8 cellular contexts compared by ENCODE assay signal in the genomic region with DNA sequence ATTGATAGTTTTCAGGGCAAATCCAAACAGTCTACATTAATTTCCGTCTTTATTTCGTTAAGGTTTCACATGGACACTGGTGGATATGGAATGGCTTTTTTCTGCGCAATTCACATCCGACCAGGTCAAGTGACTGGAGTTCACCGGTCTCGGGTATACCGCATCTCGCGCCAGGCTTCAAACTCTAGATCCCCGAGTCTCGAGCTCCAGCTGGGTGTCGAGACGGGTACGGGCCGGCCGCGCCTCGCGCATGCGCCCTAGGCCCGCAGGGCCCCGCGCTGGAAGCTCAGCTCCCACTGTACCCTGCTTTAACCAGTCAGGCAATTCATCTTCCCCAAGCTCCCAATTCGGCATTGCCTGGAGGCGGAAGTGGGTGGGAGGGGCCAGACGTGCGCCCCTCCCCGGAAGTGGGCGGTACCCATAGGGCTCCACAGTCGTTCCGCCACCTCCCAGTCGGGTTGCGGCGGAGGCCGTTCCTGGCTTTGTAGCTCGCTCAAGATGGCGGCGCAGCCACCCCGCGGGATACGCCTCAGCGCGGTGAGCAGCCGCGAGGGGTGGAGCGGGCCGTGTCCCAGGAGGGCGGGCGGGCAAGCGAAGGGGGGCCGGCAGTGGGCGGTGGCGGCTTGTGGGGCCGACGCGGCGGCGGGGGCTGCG. TPM values are rescaled to one million over a fixed set of nuclear protein-coding genes. Genes with fewer than 3 reads are reported as not detected.
DNase-seq lines count a peak whose midpoint lies in the region; FAIRE-seq and TF ChIP-seq lines count a peak whose summit lies in the region.

A gene with protein sequence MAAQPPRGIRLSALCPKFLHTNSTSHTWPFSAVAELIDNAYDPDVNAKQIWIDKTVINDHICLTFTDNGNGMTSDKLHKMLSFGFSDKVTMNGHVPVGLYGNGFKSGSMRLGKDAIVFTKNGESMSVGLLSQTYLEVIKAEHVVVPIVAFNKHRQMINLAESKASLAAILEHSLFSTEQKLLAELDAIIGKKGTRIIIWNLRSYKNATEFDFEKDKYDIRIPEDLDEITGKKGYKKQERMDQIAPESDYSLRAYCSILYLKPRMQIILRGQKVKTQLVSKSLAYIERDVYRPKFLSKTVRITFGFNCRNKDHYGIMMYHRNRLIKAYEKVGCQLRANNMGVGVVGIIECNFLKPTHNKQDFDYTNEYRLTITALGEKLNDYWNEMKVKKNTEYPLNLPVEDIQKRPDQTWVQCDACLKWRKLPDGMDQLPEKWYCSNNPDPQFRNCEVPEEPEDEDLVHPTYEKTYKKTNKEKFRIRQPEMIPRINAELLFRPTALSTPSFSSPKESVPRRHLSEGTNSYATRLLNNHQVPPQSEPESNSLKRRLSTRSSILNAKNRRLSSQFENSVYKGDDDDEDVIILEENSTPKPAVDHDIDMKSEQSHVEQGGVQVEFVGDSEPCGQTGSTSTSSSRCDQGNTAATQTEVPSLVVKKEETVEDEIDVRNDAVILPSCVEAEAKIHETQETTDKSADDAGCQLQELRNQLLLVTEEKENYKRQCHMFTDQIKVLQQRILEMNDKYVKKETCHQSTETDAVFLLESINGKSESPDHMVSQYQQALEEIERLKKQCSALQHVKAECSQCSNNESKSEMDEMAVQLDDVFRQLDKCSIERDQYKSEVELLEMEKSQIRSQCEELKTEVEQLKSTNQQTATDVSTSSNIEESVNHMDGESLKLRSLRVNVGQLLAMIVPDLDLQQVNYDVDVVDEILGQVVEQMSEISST (plus strand): TSS at position 431 of the 654 bp plus-strand sequence. CDS start 68 bp downstream, at position 499.

- no peak within 1 kb of the TSS for H2BK12ac ChIP-seq in neuronal stem cell (ENCODE audit: low read length)

- peaks cover 8% of the 10 kb centered on the region; the same call in 1 of the 2 replicates for H3K27me3 Mint-ChIP-seq in HFFc6 (ENCODE audit: insufficient read depth)
- peaks cover 14% of the 10 kb centered on the region for H3K27me3 Mint-ChIP-seq in activated naive CD4-positive, alpha-beta T cell treated with anti-CD3 and anti-CD28 coated beads, Interleukin-2, amount 10 ng/mL, durations not matched to agents 7 days and 5 days

- WGBS in neuronal stem cell (ENCODE audit: extremely low coverage in 2 of 2, insufficient read length in 2 of 2, insufficient replicate concordance in 1 of 2), 2 donors = no CpG with 5 or more reads among the region's 59 CpGs

- H3K79me1 ChIP-seq in neuronal stem cell (ENCODE audit: low read depth, low read length) = peaks cover 3% of the 10 kb centered on the region

- peak within 1 kb of the TSS; percentile 48 for H3K4me2 ChIP-seq in neuronal stem cell (ENCODE audit: insufficient read depth, low read length, poor library complexity, severe bottlenecking)

- no peak within 1 kb of the TSS for H4K91ac ChIP-seq in neuronal stem cell (ENCODE audit: low read depth, low read length, poor library complexity)

- CTCF ChIA-PET in activated naive CD4-positive, alpha-beta T cell treated with anti-CD3 and anti-CD28 coated beads, Interleukin-2, amount 10 ng/mL, durations not matched to agents 7 days and 5 days (lab: Charles Lee) = interaction anchor here (0.6 to 3.6 kb wide), 9 partner anchors 11 to 1600 kb away, joined by 3 to 17 read pairs (median 5); a partner anchor contains a TSS

- H3K36me3 ChIP-seq in SK-N-MC (ENCODE audit: insufficient read depth, low read length) (peaks cover 12% of the 10 kb centered on the region; the same call in 1 of the 2 replicates), neuronal stem cell (replicated peaks in 1 of 2; ENCODE audit: control insufficient read depth in 2 of 2, insufficient read depth in 2 of 2, low read length in 2 of 2) (peaks cover 0 to 24% of the 10 kb centered on the region in 2 donors)

- peak within 1 kb of the TSS; percentile 98 for H3K18ac ChIP-seq in neuronal stem cell (ENCODE audit: low read length)

- no peaks in the 10 kb centered on the region for H3K9me3 Mint-ChIP-seq in HFFc6
- peaks cover 4% of the 10 kb centered on the region for H3K9me3 Mint-ChIP-seq in activated naive CD4-positive, alpha-beta T cell treated with anti-CD3 and anti-CD28 coated beads, Interleukin-2, amount 10 ng/mL, durations not matched to agents 7 days and 5 days

- H2BK120ac ChIP-seq in neuronal stem cell (ENCODE audit: low read depth, low read length) = no peak within 1 kb of the TSS

- peak within 1 kb of the TSS; percentile 88 for H2AFZ ChIP-seq in neuronal stem cell (ENCODE audit: low read length)

- H3K4ac ChIP-seq in neuronal stem cell (ENCODE audit: low read length) = no peak within 1 kb of the TSS

- H2AK5ac ChIP-seq in neuronal stem cell (ENCODE audit: low read depth, low read length) = peak within 1 kb of the TSS; percentile 84

- H3K4me3 Mint-ChIP-seq in HFFc6 = peak within 1 kb of the TSS; percentile 93
- peak within 1 kb of the TSS; percentile 94 for H3K4me3 Mint-ChIP-seq in activated naive CD4-positive, alpha-beta T cell treated with anti-CD3 and anti-CD28 coated beads, Interleukin-2, amount 10 ng/mL, durations not matched to agents 7 days and 5 days

- H3K9me3 ChIP-seq in SK-N-MC (ENCODE audit: low read depth, low read length) (no peaks in the 10 kb centered on the region), neuronal stem cell (replicated peaks in 1 of 2; ENCODE audit: control insufficient read depth in 2 of 2, insufficient read depth in 1 of 2, low read depth in 1 of 2, low read length in 2 of 2) (peaks cover 0 to 2% of the 10 kb centered on the region in 2 donors)

- peak within 1 kb of the TSS; percentile 98 for H3K27ac Mint-ChIP-seq in HFFc6
- H3K27ac Mint-ChIP-seq in activated naive CD4-positive, alpha-beta T cell treated with anti-CD3 and anti-CD28 coated beads, Interleukin-2, amount 10 ng/mL, durations not matched to agents 7 days and 5 days = peak within 1 kb of the TSS; percentile 99

- DNase-seq in GM04504 (ENCODE audit: low read depth) (peak; percentile 99), HFFc6 (peak; percentile 98), NB4 (ENCODE audit: low read depth) (peak; percentile 99), SK-N-MC (ENCODE audit: low read depth, low spot score) (peak; percentile 95), frontal cortex (ENCODE audit: low spot score in 2 of 2) (peak; percentile 96), neuronal stem cell (ENCODE audit: low spot score) (peak; percentile 98)
- DNase-seq in activated naive CD4-positive, alpha-beta T cell treated with anti-CD3 and anti-CD28 coated beads, Interleukin-2, amount 10 ng/mL, durations not matched to agents 7 days and 5 days = peak; percentile 98

- H2BK5ac ChIP-seq in neuronal stem cell (ENCODE audit: low read length) = peak within 1 kb of the TSS; percentile 66

- H3K27ac ChIP-seq in SK-N-MC (peak within 1 kb of the TSS; percentile 90), neuronal stem cell (replicated peaks; ENCODE audit: low read length) (peak within 1 kb of the TSS; percentile 89)

- H4K8ac ChIP-seq in neuronal stem cell (ENCODE audit: low read depth, low read length) = no peak within 1 kb of the TSS

- H3K9ac ChIP-seq in SK-N-MC (ENCODE audit: insufficient read length) (peak within 1 kb of the TSS; percentile 84), neuronal stem cell (ENCODE audit: low read depth, low read length, poor library complexity) (peak within 1 kb of the TSS; percentile 95)

- no peak within 1 kb of the TSS for H3K14ac ChIP-seq in neuronal stem cell (ENCODE audit: low read length)

- peaks cover 28% of the 10 kb centered on the region for H3K36me3 Mint-ChIP-seq in HFFc6 (ENCODE audit: low read depth)
- peaks cover 27% of the 10 kb centered on the region for H3K36me3 Mint-ChIP-seq in activated naive CD4-positive, alpha-beta T cell treated with anti-CD3 and anti-CD28 coated beads, Interleukin-2, amount 10 ng/mL, durations not matched to agents 7 days and 5 days

- peaks cover 41% of the 10 kb centered on the region for H3K4me1 Mint-ChIP-seq in HFFc6 (ENCODE audit: low read depth)
- H3K4me1 Mint-ChIP-seq in activated naive CD4-positive, alpha-beta T cell treated with anti-CD3 and anti-CD28 coated beads, Interleukin-2, amount 10 ng/mL, durations not matched to agents 7 days and 5 days = peaks cover 35% of the 10 kb centered on the region

- H3K4me1 ChIP-seq in neuronal stem cell (ENCODE audit: control insufficient read depth in 2 of 2, insufficient read depth in 1 of 2, low read depth in 1 of 2, low read length in 2 of 2) = peaks cover 3 to 4% of the 10 kb centered on the region in 2 donors

- H3K4me3 ChIP-seq in NB4 (ENCODE audit: low read depth, low read length) = peak within 1 kb of the TSS; percentile 89
- H3K4me3 ChIP-seq in SK-N-MC = peak within 1 kb of the TSS; percentile 98
- peak within 1 kb of the TSS; percentile 84 to 94 for H3K4me3 ChIP-seq in neuronal stem cell (ENCODE audit: low read length in 2 of 2)

- no peaks in the 10 kb centered on the region for H3K27me3 ChIP-seq in neuronal stem cell (ENCODE audit: control insufficient read depth in 3 of 3, insufficient read depth in 3 of 3, low read depth in 1 of 3, low read length in 3 of 3)

- TF ChIP-seq CTCF in HFFc6 (IDR thresholded peaks at IDR 0.05) = no peak
- TF ChIP-seq CTCF in NB4 (IDR thresholded peaks at IDR 0.05; ENCODE audit: low read depth, low read length) = no peak
- TF ChIP-seq CTCF in subcutaneous adipose tissue (IDR thresholded peaks at IDR 0.05; ENCODE audit: low read depth) = no peak

- peak; percentile 90 for TF ChIP-seq POLR2A in NB4 (IDR thresholded peaks at IDR 0.05; ENCODE audit: extremely low read depth, insufficient read length)

- no peak for FAIRE-seq in frontal cortex (lab: Jason Lieb, UNC)

- H3K23ac ChIP-seq in neuronal stem cell (ENCODE audit: low read depth, low read length, poor library complexity) = peak within 1 kb of the TSS; percentile 99

- H2BK15ac ChIP-seq in neuronal stem cell (ENCODE audit: low read length) = peak within 1 kb of the TSS; percentile 37

RNA-seq across cellular contexts. Expression of the gene that starts here (rescaled TPM):
- total RNA-seq in HFFc6 (2021; fragmentation: NEBNext Ultra II Directional; extraction: Animal tissue kit (Norgen Biotek cat#: 25700)) = 10 to 100 TPM; 15.2 to 19.4 (median 16.3) TPM
- 135 TPM for total RNA-seq in frontal cortex
- polyA plus RNA-seq in neuronal stem cell (2013, experiment 1 of 2) = 17.6 TPM
- polyA plus RNA-seq in neuronal stem cell (2013, experiment 2 of 2) = 17.7 TPM
- total RNA-seq in subcutaneous adipose tissue = 10 to 100 TPM; 36.4 to 71.1 (median 48.9) TPM

Comparison
In these comparisons a context has a peak if more than half of its experiments do, and no peak if none do; other contexts are left out.
1. Peak in every context shown above with its lines: DNase-seq, H3K4me3 ChIP-seq and H3K27ac ChIP-seq.